In genomic region chr11:120543816-120544215, GRCh38 we compare ENCODE assay signal across 20 cellular contexts. TPM values are rescaled to one million over a fixed set of nuclear protein-coding genes. Genes with fewer than 3 reads are reported as not detected.
DNase-seq lines count a peak whose midpoint lies in the region; ATAC-seq lines count a peak whose summit lies in the region.
"Had no signal": no experiment of that assay in that cellular context is flagged by ENCODE, and none has a peak within 500 bp of the region (broad histone marks: within the 10 kb centered on the region; RNA-seq: fewer than 3 reads in every experiment).

No MANE protein-coding gene starts in this region.

- peaks cover 53 to 55% of the 10 kb centered on the region in 2 donors for H3K4me1 Mint-ChIP-seq in immature natural killer cell

- no peak overlapping the region for H3K4ac ChIP-seq in trophoblast cell (ENCODE audit: low read depth, low read length)

- H2AK5ac ChIP-seq in trophoblast cell (ENCODE audit: low read length) = no peak overlapping the region

- no peak overlapping the region for H2BK12ac ChIP-seq in trophoblast cell (ENCODE audit: low read length)

- H3K9ac ChIP-seq in trophoblast cell (ENCODE audit: low read length) = no peak overlapping the region

- no peak overlapping the region for H2AFZ ChIP-seq in trophoblast cell (ENCODE audit: insufficient read depth, low read length, poor library complexity)
- H2AFZ ChIP-seq: GM23338 had no signal

- H3K27ac Mint-ChIP-seq in immature natural killer cell = peak overlapping the region in 4 of 6 donors; percentile 10 to 75 (median 31)
- H3K27ac Mint-ChIP-seq: CD4-positive, alpha-beta memory T cell; GM23338; H9 had no signal

- no peak overlapping the region for H4K12ac ChIP-seq in trophoblast cell (ENCODE audit: low read depth, low read length)

- no peaks in the 10 kb centered on the region for H3K79me1 ChIP-seq in trophoblast cell (ENCODE audit: low read length)

- no peaks in the 10 kb centered on the region for H3K9me3 Mint-ChIP-seq in immature natural killer cell
- H3K9me3 Mint-ChIP-seq: GM23338, H9 had no signal

- H2BK5ac ChIP-seq in trophoblast cell (ENCODE audit: low read depth, low read length, poor library complexity) = no peak overlapping the region

- no peak overlapping the region for H3K23ac ChIP-seq in trophoblast cell (ENCODE audit: low read length)

- H4K91ac ChIP-seq in trophoblast cell (ENCODE audit: low read depth, low read length) = no peak overlapping the region

- no peaks in the 10 kb centered on the region for H3K9me3 ChIP-seq in trophoblast cell (ENCODE audit: insufficient read depth, low read depth, low read length)

- no peak overlapping the region for H2BK120ac ChIP-seq in trophoblast cell (ENCODE audit: insufficient read depth, low read length, poor library complexity)

- peaks cover 0 to 4% (median 2%) of the 10 kb centered on the region in 3 donors for H3K27me3 Mint-ChIP-seq in immature natural killer cell (ENCODE audit: low read depth in 3 of 3)

- peak overlapping the region in 1 of 5 donors; percentile 8 for H3K4me3 Mint-ChIP-seq in immature natural killer cell
- H3K4me3 Mint-ChIP-seq: CD4-positive, alpha-beta memory T cell; GM23338; H9 had no signal

- H3K27me3 ChIP-seq in trophoblast cell (ENCODE audit: insufficient read depth, low read length) = no peaks in the 10 kb centered on the region

- H3K14ac ChIP-seq in trophoblast cell (ENCODE audit: low read length) = no peak overlapping the region

- no peaks in the 10 kb centered on the region for H3K36me3 Mint-ChIP-seq in immature natural killer cell
- H3K36me3 Mint-ChIP-seq: CD4-positive, alpha-beta memory T cell had no signal

- no peak overlapping the region for H3K4me3 ChIP-seq in trophoblast cell (ENCODE audit: low read depth, low read length)
- H3K4me3 ChIP-seq: A549, GM23338 had no signal

- no peak overlapping the region for H3K18ac ChIP-seq in trophoblast cell (ENCODE audit: low read length)

- H3K27ac ChIP-seq in trophoblast cell (ENCODE audit: low read depth, low read length) = no peak overlapping the region
- H3K27ac ChIP-seq: 22Rv1, A549 had no signal

- ATAC-seq in Right ventricle myocardium superior (ENCODE audit: poor library complexity) (no peak), GM21390 (IDR thresholded peaks at IDR 0.05; ENCODE audit: unreplicated experiment) (no peak), HG02840 (IDR thresholded peaks at IDR 0.05; ENCODE audit: low FRiP score, unreplicated experiment) (no peak)
- ATAC-seq: A549, GM23338, HCT116 had no signal

- no peaks in the 10 kb centered on the region for H3K36me3 ChIP-seq in trophoblast cell (ENCODE audit: control insufficient read depth in 1 of 2, insufficient read depth in 2 of 2, low read length in 2 of 2)

- peaks cover 8 to 14% of the 10 kb centered on the region in 2 experiments for H3K4me1 ChIP-seq in trophoblast cell (ENCODE audit: control insufficient read depth in 1 of 2, insufficient read depth in 2 of 2, low read length in 2 of 2)

- no peaks in the 10 kb centered on the region for H3K79me2 ChIP-seq in trophoblast cell (ENCODE audit: control insufficient read depth, insufficient read depth, low read length, poor library complexity)

- DNase-seq in Right ventricle myocardium superior (peak; percentile 26), cardiac septum (ENCODE audit: low spot score) (no peak), immature natural killer cell (no peak), trophoblast cell (peak; percentile 51 to 55), A172 (ENCODE audit: low spot score) (no peak)
- DNase-seq: ACHN; AML-193; C1 segment of cervical spinal cord; Caco-2; CD4-positive, alpha-beta memory T cell; DMS153; DND-41; H9 had no signal

- H4K8ac ChIP-seq in trophoblast cell (ENCODE audit: low read depth, low read length) = no peak overlapping the region

- intact Hi-C loops in Right ventricle myocardium superior (cut with DNase I) = no loop called here
- intact Hi-C loops in cardiac septum (cut with DNase I) = no loop called here

- WGBS in trophoblast cell (ENCODE audit: extremely low coverage, insufficient coverage, insufficient read length) = no CpG with 5 or more reads among the region's 5 CpGs

- no peak overlapping the region for H3K4me2 ChIP-seq in trophoblast cell (ENCODE audit: low read length)
- H3K4me2 ChIP-seq: A549, GM23338 had no signal

RNA-seq across cellular contexts. Expression of gene GRIK4, which starts 32.3 kb away (rescaled TPM):
- total RNA-seq in Right ventricle myocardium superior (0.11 TPM), cardiac septum (0.40 TPM)
- polyA plus RNA-seq in immature natural killer cell = 1 to 10 TPM in 2 of 3 donors, under 1 TPM in 1; 0.85 to 3.6 (median 2.0) TPM
- 0.22 and 0.25 TPM in 2 replicates for polyA plus RNA-seq in trophoblast cell (2013)
- total RNA-seq in A172 (2014; rRNA removed; shearing (Covaris generic)) = not detected in 2 replicates
- total RNA-seq: CD4-positive, alpha-beta memory T cell had no signal
- polyA plus RNA-seq: BJ had no signal

Comparison
In these comparisons a context has a peak if more than half of its experiments do, and no peak if none do; other contexts are left out.
1. DNase-seq: peak in Right ventricle myocardium superior (single experiment) and trophoblast cell (2 of 2); none in cardiac septum (single experiment), immature natural killer cell (0 of 3) and A172 (single experiment).